Comparison of ENCODE assay signal across 8 cellular contexts in genomic region chr4:73970011-73970410, GRCh38. TPM values are rescaled to one million over a fixed set of nuclear protein-coding genes. Genes with fewer than 3 reads are reported as not detected.
"Had no signal": no experiment of that assay in that cellular context is flagged by ENCODE, and none has a peak within 500 bp of the region (broad histone marks: within the 10 kb centered on the region; RNA-seq: fewer than 3 reads in every experiment).

No MANE protein-coding gene starts in this region.

- H3K9ac ChIP-seq: KMS-11 had no signal

- DNase-seq: IMR-90, KBM-7, KG1 had no signal

- H3K27ac ChIP-seq: HL-60, KMS-11 had no signal

- FAIRE-seq: HTR-8/SVneo had no signal

- H3K4me2 ChIP-seq: KMS-11 had no signal

RNA-seq across cellular contexts. Expression of gene PF4, which starts 11.8 kb away (rescaled TPM):
- total RNA-seq: HT1080, IMR-90 had no signal
- polyA plus RNA-seq: IMR-90 had no signal

RNA-seq across cellular contexts. Expression of gene PPBP, which starts 18.0 kb away (rescaled TPM):
- total RNA-seq: HT-29, HT1080, IMR-90 had no signal
- polyA plus RNA-seq: IMR-90 had no signal

RNA-seq across cellular contexts. Expression of gene CXCL5, which starts 28.5 kb away (rescaled TPM):
- total RNA-seq: HT-29, IMR-90 had no signal
